8 cellular contexts compared by ENCODE assay signal in the genomic region with DNA sequence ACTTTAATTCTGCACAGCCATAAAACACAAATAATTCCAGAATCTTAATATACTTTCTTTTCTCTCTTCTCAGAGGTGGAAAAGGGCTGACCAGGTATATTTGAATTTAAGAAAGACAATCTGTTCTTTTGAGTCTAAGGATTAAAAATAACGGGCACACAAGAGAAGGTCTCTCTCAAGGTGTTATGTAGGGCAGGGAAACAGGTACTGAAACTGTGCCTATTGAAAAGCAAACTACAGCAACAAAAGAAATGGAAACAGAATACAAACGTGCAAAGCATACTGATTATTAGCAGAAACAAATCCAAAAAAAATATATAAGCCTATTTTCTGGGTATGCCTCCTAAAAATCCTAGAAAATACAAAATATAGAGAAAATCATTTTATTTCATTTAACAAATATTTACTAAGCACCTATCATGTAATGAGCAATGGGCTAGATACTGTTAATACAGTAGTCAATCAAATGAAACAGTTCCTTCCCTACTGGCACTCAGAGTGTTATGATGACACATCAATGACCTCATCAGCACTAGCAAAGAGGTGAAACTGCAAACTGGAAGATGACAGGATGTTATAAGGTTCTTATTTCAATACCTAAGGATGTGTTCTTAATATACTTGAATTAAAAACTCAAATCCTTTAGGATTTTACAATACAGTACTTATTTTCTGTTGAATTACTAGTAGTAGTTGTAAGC.
DNase-seq lines count a peak whose midpoint lies in the region; ATAC-seq and TF ChIP-seq lines count a peak whose summit lies in the region.

No MANE protein-coding gene starts in this region.

- H3K18ac ChIP-seq in mesendoderm (ENCODE audit: low read length) = no peak overlapping the region

- H3K79me2 ChIP-seq in mesendoderm (ENCODE audit: control insufficient read depth, insufficient read depth, low read length) = no peaks in the 10 kb centered on the region

- no peak overlapping the region for H3K27ac Mint-ChIP-seq in activated naive CD8-positive, alpha-beta T cell treated with anti-CD3 and anti-CD28 coated beads, Interleukin-2, amount 50 U/mL, for 24 hours

- H2BK15ac ChIP-seq in mesendoderm (replicated peaks; ENCODE audit: low read depth) = no peak overlapping the region

- DNase-seq in activated naive CD8-positive, alpha-beta T cell treated with anti-CD3 and anti-CD28 coated beads, Interleukin-2, amount 50 U/mL, for 24 hours = no peak
- DNase-seq in mesendoderm (peak; percentile 13), Peyer's patch (no peak), SJCRH30 (no peak), medulla oblongata (ENCODE audit: extremely low spot score) (no peak)
- no peak for DNase-seq in activated effector memory CD4-positive, alpha-beta T cell treated with Interleukin-2 at 50 U/mL for 16 hours

- H3K4ac ChIP-seq in mesendoderm (ENCODE audit: low read depth, low read length) = no peak overlapping the region

- H3K4me1 Mint-ChIP-seq in activated naive CD8-positive, alpha-beta T cell treated with anti-CD3 and anti-CD28 coated beads, Interleukin-2, amount 50 U/mL, for 24 hours = peaks cover 21% of the 10 kb centered on the region

- no peaks in the 10 kb centered on the region for H3K27me3 ChIP-seq in mesendoderm (ENCODE audit: insufficient read depth, low read length, poor library complexity)
- H3K27me3 ChIP-seq in Peyer's patch = no peaks in the 10 kb centered on the region
- H3K27me3 ChIP-seq in SJCRH30 = no peaks in the 10 kb centered on the region

- no peak overlapping the region for H4K5ac ChIP-seq in mesendoderm (ENCODE audit: low read length)

- no peak overlapping the region for H4K8ac ChIP-seq in mesendoderm (ENCODE audit: low read depth, low read length)

- H3K4me2 ChIP-seq in mesendoderm (ENCODE audit: low read length) = no peak overlapping the region

- ATAC-seq in GM18867 (IDR thresholded peaks at IDR 0.05; ENCODE audit: unreplicated experiment) (peak; percentile 58), HG03196 (IDR thresholded peaks at IDR 0.05; ENCODE audit: unreplicated experiment) (peak; percentile 59)
- ATAC-seq in activated naive CD8-positive, alpha-beta T cell treated with anti-CD3 and anti-CD28 coated beads, Interleukin-2, amount 50 U/mL, for 24 hours = peak; percentile 80

- H3K23ac ChIP-seq in mesendoderm (ENCODE audit: low read length) = no peak overlapping the region

- H2BK120ac ChIP-seq in mesendoderm (ENCODE audit: low read depth, low read length) = no peak overlapping the region

- no peak overlapping the region for H3K27ac ChIP-seq in mesendoderm (ENCODE audit: low read depth, low read length)
- H3K27ac ChIP-seq in Peyer's patch = no peak overlapping the region
- H3K27ac ChIP-seq in SJCRH30 = no peak overlapping the region

- no peaks in the 10 kb centered on the region for H3K27me3 Mint-ChIP-seq in activated naive CD8-positive, alpha-beta T cell treated with anti-CD3 and anti-CD28 coated beads, Interleukin-2, amount 50 U/mL, for 24 hours

- no peak overlapping the region for H3K4me3 ChIP-seq in mesendoderm (ENCODE audit: low read length)
- H3K4me3 ChIP-seq in Peyer's patch = no peak overlapping the region
- no peak overlapping the region for H3K4me3 ChIP-seq in SJCRH30

- H2AK5ac ChIP-seq in mesendoderm (ENCODE audit: low read length) = no peak overlapping the region

- no peaks in the 10 kb centered on the region for H3K9me3 ChIP-seq in Peyer's patch
- H3K9me3 ChIP-seq in SJCRH30 (replicated peaks) = no peaks in the 10 kb centered on the region

- H2BK5ac ChIP-seq in mesendoderm (ENCODE audit: low read length) = no peak overlapping the region

- H3K4me1 ChIP-seq in mesendoderm (ENCODE audit: control insufficient read depth, low read depth, low read length) (no peaks in the 10 kb centered on the region), Peyer's patch (no peaks in the 10 kb centered on the region), SJCRH30 (no peaks in the 10 kb centered on the region)

- H3K79me1 ChIP-seq in mesendoderm (ENCODE audit: low read length) = no peaks in the 10 kb centered on the region

- H3K36me3 ChIP-seq in mesendoderm (ENCODE audit: control insufficient read depth, insufficient read depth, low read length) (no peaks in the 10 kb centered on the region), Peyer's patch (no peaks in the 10 kb centered on the region), SJCRH30 (no peaks in the 10 kb centered on the region)

- H3K36me3 Mint-ChIP-seq in activated naive CD8-positive, alpha-beta T cell treated with anti-CD3 and anti-CD28 coated beads, Interleukin-2, amount 50 U/mL, for 24 hours (ENCODE audit: low read depth) = peaks cover 2% of the 10 kb centered on the region

- H3K9me3 Mint-ChIP-seq in activated naive CD8-positive, alpha-beta T cell treated with anti-CD3 and anti-CD28 coated beads, Interleukin-2, amount 50 U/mL, for 24 hours = no peaks in the 10 kb centered on the region

- TF ChIP-seq CTCF in Peyer's patch (IDR thresholded peaks at IDR 0.05) = no peak

- no peak overlapping the region for H3K56ac ChIP-seq in mesendoderm (ENCODE audit: low read length)

- no peak for TF ChIP-seq POLR2A in Peyer's patch (IDR thresholded peaks at IDR 0.05)

- H3K9ac ChIP-seq in mesendoderm (ENCODE audit: low read length) = no peak overlapping the region

- H3K4me3 Mint-ChIP-seq in activated naive CD8-positive, alpha-beta T cell treated with anti-CD3 and anti-CD28 coated beads, Interleukin-2, amount 50 U/mL, for 24 hours = no peak overlapping the region

- no CpG with 5 or more reads among the region's 2 CpGs for WGBS in mesendoderm (ENCODE audit: extremely low coverage, insufficient coverage, low lambda C conversion rate)
